ENCODE assay signal across 9 cellular contexts in the genomic region with DNA sequence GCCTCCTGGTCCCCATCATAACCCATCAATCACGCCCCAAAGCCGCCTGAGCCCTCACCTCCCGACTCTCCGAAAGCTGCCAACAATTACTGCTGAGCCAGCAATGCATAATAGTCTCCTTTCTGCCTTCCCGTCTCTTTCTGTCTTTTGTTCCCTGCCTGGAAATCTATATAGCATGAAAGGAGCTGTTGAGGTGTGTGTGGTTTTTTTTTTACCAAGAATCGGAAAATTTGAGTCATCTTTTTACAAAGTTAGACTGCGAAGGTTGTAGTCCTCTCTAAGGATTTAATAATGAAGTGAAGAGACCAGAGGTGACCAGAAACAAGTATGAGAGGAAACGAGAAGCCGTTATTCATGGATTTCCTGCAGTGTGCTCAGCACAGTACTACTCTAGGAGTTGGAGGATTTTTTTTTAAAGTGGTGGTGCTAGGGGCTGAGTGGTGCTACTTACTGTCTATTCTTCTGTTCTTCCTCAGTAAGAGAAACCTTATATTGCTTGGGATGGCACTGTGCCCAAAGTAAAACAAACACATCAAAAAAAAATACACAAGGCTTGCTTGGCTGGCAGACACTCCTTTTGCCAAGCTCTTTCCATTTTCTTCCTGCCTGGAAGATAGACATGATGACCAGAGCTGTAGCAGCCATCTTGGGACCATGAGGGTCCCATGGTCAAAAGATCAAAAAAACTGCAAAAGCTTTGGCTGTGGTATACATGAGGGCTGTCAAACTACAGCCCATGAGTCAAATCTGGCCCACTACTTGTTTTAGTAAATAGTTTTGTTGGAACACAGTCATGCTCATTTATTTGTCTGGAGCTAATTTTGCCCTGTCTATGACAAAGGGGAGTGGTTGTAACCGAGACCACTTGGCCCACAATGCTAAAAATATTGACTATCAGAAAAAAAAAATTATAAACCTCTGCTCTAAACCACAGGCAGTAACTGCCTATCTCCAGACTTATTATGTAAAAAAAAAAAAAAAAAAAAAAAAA. TPM values are rescaled to one million over a fixed set of nuclear protein-coding genes. Genes with fewer than 3 reads are reported as not detected.
DNase-seq lines count a peak whose midpoint lies in the region; ATAC-seq and TF ChIP-seq lines count a peak whose summit lies in the region.
"Had no signal": no experiment of that assay in that cellular context is flagged by ENCODE, and none has a peak within 500 bp of the region (broad histone marks: within the 10 kb centered on the region; RNA-seq: fewer than 3 reads in every experiment).

No MANE protein-coding gene starts in this region.

- ATAC-seq in right cardiac atrium, result peak in 1 of 2 donors; percentile 25
- ATAC-seq in thoracic aorta (ENCODE audit: insufficient number of reproducible peaks, low FRiP score, low read depth), result no peak
- ATAC-seq in HG02588 (IDR thresholded peaks at IDR 0.05; ENCODE audit: unreplicated experiment), result no peak

- no peaks in the 10 kb centered on the region for H3K36me3 Mint-ChIP-seq in activated CD4-positive, alpha-beta T cell treated with anti-CD3 and anti-CD28 coated beads, Interleukin-2, amount 10 ng/mL, durations not matched to agents 24 days and 14 days (ENCODE audit: low read depth)
- no peaks in the 10 kb centered on the region for H3K36me3 Mint-ChIP-seq in activated CD4-positive, alpha-beta T cell treated with anti-CD3 and anti-CD28 coated beads, Interleukin-2, amount 10 ng/mL, durations not matched to agents 7 days and 5 days (ENCODE audit: low read depth)

- peak; percentile 72 for DNase-seq in activated CD4-positive, alpha-beta T cell treated with anti-CD3 and anti-CD28 coated beads, Interleukin-2, amount 10 ng/mL, durations not matched to agents 24 days and 14 days
- no peak for DNase-seq in activated CD4-positive, alpha-beta T cell treated with anti-CD3 and anti-CD28 coated beads for 1 hour
- DNase-seq in activated CD4-positive, alpha-beta T cell treated with anti-CD3 and anti-CD28 coated beads, Interleukin-2, amount 10 ng/mL, durations not matched to agents 7 days and 5 days, result no peak
- DNase-seq in right cardiac atrium (no peak), thoracic aorta (ENCODE audit: low spot score) (no peak), NCI-H128 (lab: John Stamatoyannopoulos, UW; ENCODE audit: unreplicated experiment) (no peak), hypothalamus (lab: John Stamatoyannopoulos, UW) (no peak)

- H3K4me3 Mint-ChIP-seq in activated CD4-positive, alpha-beta T cell treated with anti-CD3 and anti-CD28 coated beads, Interleukin-2, amount 10 ng/mL, durations not matched to agents 24 days and 14 days, result peak overlapping the region; percentile 50
- no peak overlapping the region for H3K4me3 Mint-ChIP-seq in activated CD4-positive, alpha-beta T cell treated with anti-CD3 and anti-CD28 coated beads, Interleukin-2, amount 10 ng/mL, durations not matched to agents 7 days and 5 days

- POLR2A ChIA-PET in activated CD4-positive, alpha-beta T cell treated with anti-CD3 and anti-CD28 coated beads, Interleukin-2, amount 10 ng/mL, durations not matched to agents 7 days and 5 days (lab: Charles Lee), result interaction anchor here (0.7 kb wide), 1 partner anchor 16 kb away, joined by 5 read pairs; no protein-coding TSS in a partner anchor

- H3K4me1 ChIP-seq in right cardiac atrium (ENCODE audit: control insufficient read depth, insufficient read depth, low read length), result no peaks in the 10 kb centered on the region
- H3K4me1 ChIP-seq in thoracic aorta (ENCODE audit: control insufficient read depth in 1 of 2, low read depth in 2 of 2), result peaks cover 20 to 84% of the 10 kb centered on the region in 2 donors

- intact Hi-C loops in activated CD4-positive, alpha-beta T cell treated with anti-CD3 and anti-CD28 coated beads, Interleukin-2, amount 10 ng/mL, durations not matched to agents 24 days and 14 days (cut with micrococcal nuclease), result loop anchor here (2.0 to 5.0 kb wide), 5 partner anchors 53 to 780 kb away; partner anchors contain the start of gene TASOR2
- intact Hi-C loops in right cardiac atrium (cut with DNase I), result no loop called here

- no peaks in the 10 kb centered on the region for H3K9me3 ChIP-seq in right cardiac atrium (ENCODE audit: control insufficient read depth, low read length)
- H3K9me3 ChIP-seq in thoracic aorta, result no peaks in the 10 kb centered on the region

- peaks cover 4% of the 10 kb centered on the region for H3K27me3 Mint-ChIP-seq in activated CD4-positive, alpha-beta T cell treated with anti-CD3 and anti-CD28 coated beads, Interleukin-2, amount 10 ng/mL, durations not matched to agents 24 days and 14 days
- peaks cover 15% of the 10 kb centered on the region for H3K27me3 Mint-ChIP-seq in activated CD4-positive, alpha-beta T cell treated with anti-CD3 and anti-CD28 coated beads, Interleukin-2, amount 10 ng/mL, durations not matched to agents 7 days and 5 days

- WGBS in right cardiac atrium, result 28% methylated on average over 10 of the region's 10 CpGs

- peak overlapping the region; percentile 87 for H3K27ac Mint-ChIP-seq in activated CD4-positive, alpha-beta T cell treated with anti-CD3 and anti-CD28 coated beads, Interleukin-2, amount 10 ng/mL, durations not matched to agents 24 days and 14 days
- H3K27ac Mint-ChIP-seq in activated CD4-positive, alpha-beta T cell treated with anti-CD3 and anti-CD28 coated beads, Interleukin-2, amount 10 ng/mL, durations not matched to agents 7 days and 5 days, result peak overlapping the region; percentile 66

- peak overlapping the region; percentile 4 for H3K4me3 ChIP-seq in right cardiac atrium (ENCODE audit: low read length)
- H3K4me3 ChIP-seq in thoracic aorta, result peak overlapping the region; percentile 57

- H3K27me3 ChIP-seq in right cardiac atrium (ENCODE audit: control insufficient read depth, insufficient read depth) (no peaks in the 10 kb centered on the region), thoracic aorta (replicated peaks; ENCODE audit: insufficient read depth) (no peaks in the 10 kb centered on the region)

- peaks cover 20% of the 10 kb centered on the region for H3K4me1 Mint-ChIP-seq in activated CD4-positive, alpha-beta T cell treated with anti-CD3 and anti-CD28 coated beads, Interleukin-2, amount 10 ng/mL, durations not matched to agents 24 days and 14 days
- peaks cover 21% of the 10 kb centered on the region for H3K4me1 Mint-ChIP-seq in activated CD4-positive, alpha-beta T cell treated with anti-CD3 and anti-CD28 coated beads, Interleukin-2, amount 10 ng/mL, durations not matched to agents 7 days and 5 days

- CTCF ChIA-PET in activated CD4-positive, alpha-beta T cell treated with anti-CD3 and anti-CD28 coated beads, Interleukin-2, amount 10 ng/mL, durations not matched to agents 7 days and 5 days (lab: Charles Lee), result interaction anchor here (0.6 to 2.6 kb wide), 28 partner anchors 8 to 874 kb away, joined by 3 to 11 read pairs (median 3); no protein-coding TSS in a partner anchor

- H3K36me3 ChIP-seq in thoracic aorta, result no peaks in the 10 kb centered on the region

- TF ChIP-seq CTCF in thoracic aorta (IDR thresholded peaks at IDR 0.05), result no peak

- H3K27ac ChIP-seq in right cardiac atrium (ENCODE audit: low read length) (peak overlapping the region; percentile 69), thoracic aorta (peak overlapping the region; percentile 73 to 78)
- H3K27ac ChIP-seq: epithelial cell of prostate had no signal

- H3K9me3 Mint-ChIP-seq in activated CD4-positive, alpha-beta T cell treated with anti-CD3 and anti-CD28 coated beads, Interleukin-2, amount 10 ng/mL, durations not matched to agents 24 days and 14 days, result no peaks in the 10 kb centered on the region
- no peaks in the 10 kb centered on the region for H3K9me3 Mint-ChIP-seq in activated CD4-positive, alpha-beta T cell treated with anti-CD3 and anti-CD28 coated beads, Interleukin-2, amount 10 ng/mL, durations not matched to agents 7 days and 5 days

RNA-seq across cellular contexts. Expression of gene ASB13, which starts 37.3 kb away (rescaled TPM):
- 13.5 and 14.5 TPM in 2 replicates for total RNA-seq in activated CD4-positive, alpha-beta T cell treated with anti-CD3 and anti-CD28 coated beads, Interleukin-2, amount 10 ng/mL, durations not matched to agents 24 days and 14 days
- total RNA-seq in activated CD4-positive, alpha-beta T cell treated with anti-CD3 and anti-CD28 coated beads, Interleukin-2, amount 10 ng/mL, durations not matched to agents 7 days and 5 days, result 1 to 10 TPM; 4.5 to 6.0 TPM
- total RNA-seq in right cardiac atrium (10 to 100 TPM; 15.0 to 20.6 (median 17.5) TPM), thoracic aorta (10 to 100 TPM; 15.8 to 16.0 TPM)
- 17.1 TPM for polyA plus RNA-seq in right cardiac atrium

RNA-seq across cellular contexts. Expression of gene TASOR2, which starts 55.5 kb away (rescaled TPM):
- 78.2 and 92.3 TPM in 2 replicates for total RNA-seq in activated CD4-positive, alpha-beta T cell treated with anti-CD3 and anti-CD28 coated beads, Interleukin-2, amount 10 ng/mL, durations not matched to agents 24 days and 14 days
- total RNA-seq in activated CD4-positive, alpha-beta T cell treated with anti-CD3 and anti-CD28 coated beads, Interleukin-2, amount 10 ng/mL, durations not matched to agents 7 days and 5 days, result 10 to 100 TPM; 45.7 to 49.4 TPM
- total RNA-seq in right cardiac atrium, result 10 to 100 TPM; 41.1 to 51.7 (median 49.3) TPM
- 9.7 TPM for polyA plus RNA-seq in right cardiac atrium
- total RNA-seq in thoracic aorta, result 100 to 1,000 TPM in 1 of 2 donors, 10 to 100 TPM in 1; 43.9 to 123 TPM
